In the genomic region with DNA sequence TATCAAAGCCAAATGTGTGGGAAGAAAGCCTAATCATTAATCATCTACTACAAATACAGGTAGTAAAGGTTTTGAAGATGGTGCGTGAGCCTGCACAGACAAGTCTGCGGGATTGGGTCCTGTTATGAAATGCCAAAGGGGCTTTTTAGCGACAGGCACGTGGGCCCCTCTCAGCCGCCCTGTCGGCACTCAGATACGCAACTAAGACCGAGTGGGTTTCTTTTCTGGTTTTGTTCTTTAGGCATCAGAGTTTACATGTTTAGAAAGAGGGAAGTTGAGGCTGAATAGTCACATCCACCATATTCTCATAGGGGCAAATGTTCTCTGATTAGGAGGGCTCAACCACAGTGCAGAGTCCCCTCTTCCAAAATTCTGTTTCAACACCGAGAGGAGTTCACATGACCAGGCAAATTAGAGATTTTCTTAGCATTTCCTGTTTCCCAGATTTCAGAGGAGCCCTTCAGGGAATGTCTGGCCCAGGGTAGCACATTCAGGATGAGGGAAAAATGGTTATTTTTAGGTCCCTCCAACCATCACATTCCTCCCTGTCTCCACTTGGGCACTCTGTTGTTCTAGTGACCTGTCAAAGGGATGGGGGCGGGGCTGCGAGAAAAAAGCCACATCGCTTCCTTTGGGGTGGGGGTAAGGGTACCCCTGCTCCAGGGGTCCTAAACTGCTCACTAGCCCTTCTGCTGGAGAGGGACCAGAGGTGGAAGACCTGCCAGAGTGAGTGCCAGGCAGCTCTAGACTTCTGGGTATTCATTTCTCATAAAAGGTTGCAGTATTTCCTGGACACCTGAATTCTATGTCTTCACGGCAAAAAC, we compare ENCODE assay signal across 9 cellular contexts.
A peak's percentile ranks its signal among the peaks of the same experiment; 100 is the strongest.
DNase-seq lines count a peak whose midpoint lies in the region; ATAC-seq and TF ChIP-seq lines count a peak whose summit lies in the region.
"Had no signal": no experiment of that assay in that cellular context is flagged by ENCODE, and none has a peak within 500 bp of the region (broad histone marks: within the 10 kb centered on the region; RNA-seq: fewer than 3 reads in every experiment).

No MANE protein-coding gene starts in this region.

- peak overlapping the region; percentile 100 for H3K27ac Mint-ChIP-seq in activated naive CD4-positive, alpha-beta T cell treated with anti-CD3 and anti-CD28 coated beads, Interleukin-2, amount 50 U/mL, for 24 hours
- peak overlapping the region; percentile 93 to 96 for H3K27ac Mint-ChIP-seq in natural killer cell

- no peak overlapping the region for H2AFZ ChIP-seq in DND-41 (ENCODE audit: low read depth, low read length)
- no peak overlapping the region for H2AFZ ChIP-seq in KMS-11 (ENCODE audit: low read depth)

- DNase-seq in DND-41 (no peak), natural killer cell (no peak), ecto neural progenitor cell (ENCODE audit: low spot score) (no peak), SHP77 (lab: John Stamatoyannopoulos, UW) (no peak), NCI-H510A treated with DMSO at 0.1 percent for 48 hours (lab: John Stamatoyannopoulos, UW) (no peak), SKM-1 (lab: John Stamatoyannopoulos, UW; ENCODE audit: unreplicated experiment) (no peak)
- DNase-seq: gastrocnemius medialis had no signal

- H3K9me3 Mint-ChIP-seq in activated naive CD4-positive, alpha-beta T cell treated with anti-CD3 and anti-CD28 coated beads, Interleukin-2, amount 50 U/mL, for 24 hours, result no peaks in the 10 kb centered on the region
- H3K9me3 Mint-ChIP-seq in natural killer cell, result peaks cover 0 to 2% of the 10 kb centered on the region in 2 donors

- H3K27me3 ChIP-seq in DND-41 (ENCODE audit: insufficient read depth, low read length, poor library complexity), result no peaks in the 10 kb centered on the region
- H3K27me3 ChIP-seq in KMS-11 (ENCODE audit: insufficient read depth, low read depth), result no peaks in the 10 kb centered on the region
- H3K27me3 ChIP-seq: gastrocnemius medialis had no signal

- H3K9ac ChIP-seq in DND-41 (ENCODE audit: low read depth, low read length) (no peak overlapping the region), KMS-11 (peak overlapping the region; percentile 67; the same call in 1 of the 2 replicates)

- no peaks in the 10 kb centered on the region for H3K9me3 ChIP-seq in DND-41 (ENCODE audit: insufficient read depth, low read length, severe bottlenecking)
- H3K9me3 ChIP-seq: gastrocnemius medialis had no signal

- peaks cover 24% of the 10 kb centered on the region for H3K4me1 ChIP-seq in DND-41 (ENCODE audit: insufficient read depth, low read length)
- peaks cover 94% of the 10 kb centered on the region for H3K4me1 ChIP-seq in KMS-11 (ENCODE audit: low read depth, poor library complexity, severe bottlenecking)

- intact Hi-C loops in natural killer cell (cut with micrococcal nuclease), result loop anchor here (5.0 kb wide), 2 partner anchors 262 to 443 kb away; a partner anchor contains a TSS

- H3K79me2 ChIP-seq in DND-41 (ENCODE audit: insufficient read depth, low read length) (peaks cover 97% of the 10 kb centered on the region), KMS-11 (ENCODE audit: insufficient read depth, low read depth) (peaks cover 33% of the 10 kb centered on the region; the same call in 1 of the 2 replicates)

- peaks cover 97% of the 10 kb centered on the region for H3K4me1 Mint-ChIP-seq in activated naive CD4-positive, alpha-beta T cell treated with anti-CD3 and anti-CD28 coated beads, Interleukin-2, amount 50 U/mL, for 24 hours
- H3K4me1 Mint-ChIP-seq in natural killer cell, result peaks cover 71 to 74% of the 10 kb centered on the region in 2 donors

- H3K4me3 ChIP-seq in DND-41 (ENCODE audit: low read depth in 1 of 2, low read length in 2 of 2), result no peak overlapping the region
- peak overlapping the region; percentile 3 for H3K4me3 ChIP-seq in KMS-11 (IDR thresholded peaks at IDR 0.05; ENCODE audit: insufficient read depth, low read depth, low read length)
- H3K4me3 ChIP-seq: gastrocnemius medialis had no signal

- no peak overlapping the region for H3K4me2 ChIP-seq in DND-41 (ENCODE audit: insufficient read depth, low read length)
- peak overlapping the region; percentile 98 for H3K4me2 ChIP-seq in KMS-11

- TF ChIP-seq CTCF in DND-41 (IDR thresholded peaks at IDR 0.05; ENCODE audit: borderline replicate concordance, extremely low read depth, low read length, poor library complexity, severe bottlenecking) (no peak), KMS-11 (conservative IDR thresholded peaks at IDR 0.05; ENCODE audit: low read depth, low read length) (no peak), natural killer cell (IDR thresholded peaks at IDR 0.05) (no peak)

- peak overlapping the region; percentile 89 for H3K4me3 Mint-ChIP-seq in activated naive CD4-positive, alpha-beta T cell treated with anti-CD3 and anti-CD28 coated beads, Interleukin-2, amount 50 U/mL, for 24 hours
- H3K4me3 Mint-ChIP-seq in natural killer cell, result peak overlapping the region; percentile 77

- H3K27ac ChIP-seq in DND-41 (ENCODE audit: low read length), result peak overlapping the region; percentile 39
- peak overlapping the region; percentile 94 for H3K27ac ChIP-seq in KMS-11

- no peak for ATAC-seq in DND-41 (ENCODE audit: insufficient read depth, low read depth)
- no peak for ATAC-seq in natural killer cell
- ATAC-seq: gastrocnemius medialis had no signal

- H3K36me3 Mint-ChIP-seq in activated naive CD4-positive, alpha-beta T cell treated with anti-CD3 and anti-CD28 coated beads, Interleukin-2, amount 50 U/mL, for 24 hours, result peaks cover 18% of the 10 kb centered on the region
- H3K36me3 Mint-ChIP-seq in natural killer cell, result no peaks in the 10 kb centered on the region

- H3K36me3 ChIP-seq in DND-41 (ENCODE audit: insufficient read depth, low read length) (peaks cover 13% of the 10 kb centered on the region; the same call in 1 of the 2 replicates), KMS-11 (ENCODE audit: insufficient read depth) (no peaks in the 10 kb centered on the region)
- H3K36me3 ChIP-seq: gastrocnemius medialis had no signal

- H4K20me1 ChIP-seq in DND-41 (ENCODE audit: insufficient read depth, low read length), result peaks cover 24% of the 10 kb centered on the region
- H4K20me1 ChIP-seq in KMS-11 (ENCODE audit: insufficient read depth), result no peaks in the 10 kb centered on the region

- H3K27me3 Mint-ChIP-seq in activated naive CD4-positive, alpha-beta T cell treated with anti-CD3 and anti-CD28 coated beads, Interleukin-2, amount 50 U/mL, for 24 hours, result no peaks in the 10 kb centered on the region
- H3K27me3 Mint-ChIP-seq in natural killer cell (ENCODE audit: low read depth in 2 of 2), result no peaks in the 10 kb centered on the region
